18 cellular contexts compared by ENCODE assay signal in genomic region chr9:94843089-94843488, GRCh38.
"Had no signal": no experiment of that assay in that cellular context is flagged by ENCODE, and none has a peak within 500 bp of the region (broad histone marks: within the 10 kb centered on the region; RNA-seq: fewer than 3 reads in every experiment).

No MANE protein-coding gene starts in this region.

- H3K9me3 ChIP-seq: colonic mucosa, ovary had no signal

- H3K27me3 ChIP-seq: ascending aorta, colonic mucosa, ovary, stomach had no signal

- H3K4me3 ChIP-seq: ascending aorta, colonic mucosa, left ventricle myocardium inferior, ovary, skin epidermis, stomach, thoracic aorta had no signal

- H3K36me3 ChIP-seq: ascending aorta, colonic mucosa, left ventricle myocardium inferior, ovary, stomach, thoracic aorta had no signal

- H3K27ac ChIP-seq: colonic mucosa, left ventricle myocardium inferior, ovary, stomach had no signal

- ATAC-seq: activated T-cell treated with anti-CD3 and anti-CD28 coated beads, Interleukin-2, amount 50 U/mL, for 72 hours had no signal

- H3K4me3 Mint-ChIP-seq: activated T-cell treated with anti-CD3 and anti-CD28 coated beads, Interleukin-2, amount 50 U/mL, for 72 hours; neural crest cell had no signal

- DNase-seq: activated CD4-positive, alpha-beta T cell treated with anti-CD3 and anti-CD28 coated beads, Interleukin-2, amount 50 U/mL, for 4 hours; activated CD4-positive, CD25-positive, alpha-beta regulatory T cell treated with anti-CD3 and anti-CD28 coated beads, Interleukin-2, amount 50 U/mL, for 72 hours; activated gamma-delta T cell treated with Interleukin-2 at 50 U/mL for 16 hours; activated T-cell treated with anti-CD3 and anti-CD28 coated beads, Interleukin-2, amount 50 U/mL, for 72 hours; colonic mucosa; effector CD4-positive, alpha-beta T cell; erythroblast; hypothalamus; immature natural killer cell; left ventricle myocardium inferior; mesenchymal stem cell; ovary; stomach had no signal

- FAIRE-seq: urothelium cell line had no signal

- H3K4me1 ChIP-seq: colonic mucosa had no signal

- H3K27ac Mint-ChIP-seq: activated T-cell treated with anti-CD3 and anti-CD28 coated beads, Interleukin-2, amount 50 U/mL, for 72 hours had no signal
